8 cellular contexts compared by ENCODE assay signal in the genomic region with DNA sequence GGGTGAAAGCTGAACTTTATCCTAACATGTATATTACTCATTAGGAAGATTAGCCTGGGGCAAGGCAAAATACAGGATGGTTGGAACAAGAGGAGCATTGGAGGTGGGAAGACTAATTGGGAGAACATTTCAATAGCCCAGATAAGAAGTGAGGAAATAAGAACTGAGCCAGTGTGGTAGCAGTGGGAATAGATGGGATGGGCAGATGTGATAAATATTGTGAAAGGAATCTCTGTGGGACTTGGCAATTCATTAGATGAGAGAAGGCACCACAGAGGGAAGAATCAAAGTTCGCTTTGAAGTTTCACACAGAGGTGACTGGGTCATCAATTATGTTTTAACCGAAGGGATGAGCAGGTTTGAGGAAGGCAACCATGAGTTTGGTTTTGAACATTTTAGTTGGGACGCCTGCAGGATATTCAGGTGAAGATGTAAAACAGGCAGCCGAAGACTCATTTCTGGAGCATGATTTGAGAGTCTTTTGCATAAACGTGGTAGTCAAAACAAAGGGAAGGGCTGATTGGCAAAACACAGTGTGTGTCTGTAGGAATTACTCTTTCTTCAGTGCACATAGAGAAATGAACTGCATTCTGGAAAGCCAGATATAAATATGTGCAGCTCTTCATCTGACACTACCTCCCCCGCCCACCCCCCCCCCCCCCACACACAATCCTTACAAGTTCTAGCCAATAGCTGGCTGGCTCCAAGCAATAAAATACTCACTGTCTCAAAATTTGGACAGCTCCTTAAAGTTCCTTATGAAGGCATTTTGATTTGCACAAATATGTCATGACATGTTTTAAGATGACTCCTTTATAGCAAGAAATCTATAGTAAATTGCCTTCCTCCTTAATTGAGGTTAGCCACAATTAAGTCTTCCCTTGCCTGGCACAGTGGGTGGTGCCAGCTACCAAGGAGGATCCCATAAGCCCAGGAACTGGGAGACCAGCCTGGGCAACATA. TPM values are rescaled to one million over a fixed set of nuclear protein-coding genes. Genes with fewer than 3 reads are reported as not detected.
DNase-seq lines count a peak whose midpoint lies in the region; TF ChIP-seq lines count a peak whose summit lies in the region.

No MANE protein-coding gene starts in this region.

- H4K91ac ChIP-seq in trophoblast cell (ENCODE audit: low read depth, low read length) = no peak overlapping the region

- no peak overlapping the region for H3K9ac ChIP-seq in colonic mucosa (ENCODE audit: low read depth in 2 of 2, low read length in 2 of 2)
- H3K9ac ChIP-seq in trophoblast cell (ENCODE audit: low read length) = no peak overlapping the region

- no peaks in the 10 kb centered on the region for H3K36me3 ChIP-seq in colonic mucosa
- no peaks in the 10 kb centered on the region for H3K36me3 ChIP-seq in trophoblast cell (ENCODE audit: control insufficient read depth in 1 of 2, insufficient read depth in 2 of 2, low read length in 2 of 2)

- H3K23ac ChIP-seq in trophoblast cell (ENCODE audit: low read length) = no peak overlapping the region

- no peak overlapping the region for H3K14ac ChIP-seq in trophoblast cell (ENCODE audit: low read length)

- no peak overlapping the region for H3K18ac ChIP-seq in trophoblast cell (ENCODE audit: low read length)

- TF ChIP-seq CTCF in colonic mucosa (IDR thresholded peaks at IDR 0.05) = no peak

- peak overlapping the region; percentile 90 for H3K4me3 ChIP-seq in colonic mucosa
- no peak overlapping the region for H3K4me3 ChIP-seq in trophoblast cell (ENCODE audit: low read depth, low read length)

- H3K4me2 ChIP-seq in trophoblast cell (ENCODE audit: low read length) = no peak overlapping the region

- H2AK5ac ChIP-seq in trophoblast cell (ENCODE audit: low read length) = no peak overlapping the region

- no peak overlapping the region for H3K4ac ChIP-seq in trophoblast cell (ENCODE audit: low read depth, low read length)

- DNase-seq in stimulated activated CD4-positive, alpha-beta T cell treated with anti-CD3 and anti-CD28 coated beads, Interleukin-15, amount 100 ng/mL, for 24 hours = peak; percentile 13
- no peak for DNase-seq in stimulated activated CD4-positive, alpha-beta T cell treated with anti-CD3 and anti-CD28 coated beads, Interleukin-4, amount 100 ng/mL, for 24 hours
- DNase-seq in NCI-H1105 treated with DMSO at 0.1 percent for 48 hours (lab: John Stamatoyannopoulos, UW) (peak; percentile 29), colonic mucosa (no peak), trophoblast cell (peak; percentile 14 to 65), NCI-H2081 (lab: John Stamatoyannopoulos, UW) (no peak), HPDE6-E6E7 (ENCODE audit: extremely low spot score) (no peak), NCI-H2081 treated with DMSO at 0.1 percent for 48 hours (lab: John Stamatoyannopoulos, UW) (no peak)

- intact Hi-C loops in colonic mucosa (cut with DNase I) = loop anchor here (5.0 kb wide), 1 partner anchor 55 kb away; no protein-coding TSS in a partner anchor

- no peak overlapping the region for H2AFZ ChIP-seq in trophoblast cell (ENCODE audit: insufficient read depth, low read length, poor library complexity)

- H2BK12ac ChIP-seq in trophoblast cell (ENCODE audit: low read length) = no peak overlapping the region

- H3K9me3 ChIP-seq in colonic mucosa = no peaks in the 10 kb centered on the region
- H3K9me3 ChIP-seq in trophoblast cell (ENCODE audit: insufficient read depth, low read depth, low read length) = peaks cover 5% of the 10 kb centered on the region

- H4K12ac ChIP-seq in trophoblast cell (ENCODE audit: low read depth, low read length) = no peak overlapping the region

- no peak overlapping the region for H2BK120ac ChIP-seq in trophoblast cell (ENCODE audit: insufficient read depth, low read length, poor library complexity)

- no peak overlapping the region for H4K8ac ChIP-seq in trophoblast cell (ENCODE audit: low read depth, low read length)

- peaks cover 8% of the 10 kb centered on the region for H3K4me1 ChIP-seq in colonic mucosa
- peaks cover 6 to 9% of the 10 kb centered on the region in 2 experiments for H3K4me1 ChIP-seq in trophoblast cell (ENCODE audit: control insufficient read depth in 1 of 2, insufficient read depth in 2 of 2, low read length in 2 of 2)

- H3K27ac ChIP-seq in colonic mucosa (no peak overlapping the region), trophoblast cell (ENCODE audit: low read depth, low read length) (no peak overlapping the region)

- H2BK5ac ChIP-seq in trophoblast cell (ENCODE audit: low read depth, low read length, poor library complexity) = no peak overlapping the region

- no peaks in the 10 kb centered on the region for H3K79me1 ChIP-seq in trophoblast cell (ENCODE audit: low read length)

- no peaks in the 10 kb centered on the region for H3K79me2 ChIP-seq in trophoblast cell (ENCODE audit: control insufficient read depth, insufficient read depth, low read length, poor library complexity)

- no CpG with 5 or more reads among the region's 6 CpGs for WGBS in trophoblast cell (ENCODE audit: extremely low coverage, insufficient coverage, insufficient read length)

- H3K27me3 ChIP-seq in colonic mucosa (no peaks in the 10 kb centered on the region), trophoblast cell (ENCODE audit: insufficient read depth, low read length) (peaks cover 42% of the 10 kb centered on the region)

RNA-seq across cellular contexts. Expression of gene SLC1A4, which starts 1.9 kb away (rescaled TPM):
- 10 to 100 TPM; 13.7 to 32.4 TPM for total RNA-seq in colonic mucosa
- polyA plus RNA-seq in trophoblast cell (2013) = 0.50 and 0.81 TPM in 2 replicates

Comparison
In these comparisons a context has a peak if more than half of its experiments do, and no peak if none do; other contexts are left out.
1. DNase-seq: peak in stimulated activated CD4-positive, alpha-beta T cell treated with anti-CD3 and anti-CD28 coated beads, Interleukin-15, amount 100 ng/mL, for 24 hours (single experiment), NCI-H1105 treated with DMSO at 0.1 percent for 48 hours (single experiment) and trophoblast cell (2 of 2); none in stimulated activated CD4-positive, alpha-beta T cell treated with anti-CD3 and anti-CD28 coated beads, Interleukin-4, amount 100 ng/mL, for 24 hours (single experiment), colonic mucosa (single experiment), NCI-H2081 (0 of 2), HPDE6-E6E7 (single experiment) and NCI-H2081 treated with DMSO at 0.1 percent for 48 hours (single experiment).